ENCODE assay signal across 8 cellular contexts in the genomic region with DNA sequence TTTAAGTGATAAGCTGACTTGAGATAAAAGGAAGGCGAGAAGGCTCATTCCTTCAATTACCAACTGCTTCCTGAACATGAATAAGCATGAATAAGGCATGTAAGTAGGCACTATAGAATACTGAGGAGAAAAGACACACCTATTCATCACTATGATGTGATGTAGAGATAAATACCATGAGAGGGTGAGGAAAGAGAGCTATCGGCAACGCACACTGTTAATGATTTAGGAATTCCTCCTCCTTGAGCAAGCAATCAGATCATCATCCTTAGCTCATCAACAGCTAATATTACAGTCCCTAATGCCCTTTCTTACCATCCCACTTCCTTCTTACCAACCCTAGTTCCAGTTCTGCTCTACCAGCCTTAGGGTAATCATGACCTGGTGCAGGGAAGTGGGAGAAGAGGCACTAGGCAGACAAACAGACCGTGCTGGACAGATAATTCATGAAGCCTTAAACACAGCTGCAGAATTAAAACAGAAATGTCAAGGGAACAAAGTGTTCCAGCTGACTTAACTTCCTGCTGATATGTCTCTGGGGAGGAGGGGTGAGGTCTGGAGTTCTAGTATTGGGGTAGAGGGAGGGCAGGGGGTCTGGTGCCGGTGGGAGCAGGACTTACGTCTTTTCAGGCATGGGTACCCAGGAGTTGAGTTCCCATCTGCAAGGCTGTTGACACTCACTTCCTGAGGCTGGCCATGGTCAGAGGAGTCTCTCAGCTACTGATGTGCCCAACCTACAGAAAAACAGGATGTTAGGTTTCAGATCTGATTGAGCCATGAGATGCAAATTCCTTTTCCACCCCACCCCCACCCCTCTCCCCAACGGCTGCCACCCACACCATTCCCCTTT. TPM values are rescaled to one million over a fixed set of nuclear protein-coding genes. Genes with fewer than 3 reads are reported as not detected.
DNase-seq lines count a peak whose midpoint lies in the region; ATAC-seq and TF ChIP-seq lines count a peak whose summit lies in the region.

No MANE protein-coding gene starts in this region.

- H3K27me3 Mint-ChIP-seq in activated naive CD8-positive, alpha-beta T cell, result no peaks in the 10 kb centered on the region
- H3K27me3 Mint-ChIP-seq in stimulated activated naive B cell treated with anti-CD40 and anti-IgM and Interleukin-4, amounts not matched to agents 10 μg/mL and 1 μg/mL and 100 μg/mL, for 72 hours, result no peaks in the 10 kb centered on the region

- DNase-seq in AML-193 (lab: John Stamatoyannopoulos, UW) (peak; percentile 79 to 85), iPS DF 19.7 (ENCODE audit: low read depth, low spot score) (peak; percentile 33), PC-3 (no peak), glomerular visceral epithelial cell (ENCODE audit: extremely low spot score) (no peak)
- DNase-seq in stimulated activated naive B cell treated with anti-CD40 and anti-IgM and Interleukin-4, amounts not matched to agents 10 μg/mL and 1 μg/mL and 100 μg/mL, for 72 hours, result peak; percentile 77

- H3K9me3 ChIP-seq in PC-3 (ENCODE audit: low read length), result no peaks in the 10 kb centered on the region

- peak overlapping the region; percentile 90 for H3K27ac Mint-ChIP-seq in activated naive CD8-positive, alpha-beta T cell
- H3K27ac Mint-ChIP-seq in stimulated activated naive B cell treated with anti-CD40 and anti-IgM and Interleukin-4, amounts not matched to agents 10 μg/mL and 1 μg/mL and 100 μg/mL, for 72 hours, result peak overlapping the region; percentile 75

- H3K79me2 ChIP-seq in PC-3 (ENCODE audit: low read length), result no peaks in the 10 kb centered on the region

- no peak overlapping the region for H3K9ac ChIP-seq in PC-3 (ENCODE audit: low read length)

- CTCF ChIA-PET in PC-3 (lab: Charles Lee), result no interaction called here

- intact Hi-C loops in PC-3 (cut with micrococcal nuclease), result no loop called here

- H3K4me3 Mint-ChIP-seq in activated naive CD8-positive, alpha-beta T cell, result peak overlapping the region; percentile 73
- peak overlapping the region; percentile 63 to 74 for H3K4me3 Mint-ChIP-seq in stimulated activated naive B cell treated with anti-CD40 and anti-IgM and Interleukin-4, amounts not matched to agents 10 μg/mL and 1 μg/mL and 100 μg/mL, for 72 hours

- no peak overlapping the region for H3K4me3 ChIP-seq in PC-3 (ENCODE audit: low read length)

- no peak overlapping the region for H2AFZ ChIP-seq in PC-3 (ENCODE audit: low read length)

- H3K27me3 ChIP-seq in PC-3 (ENCODE audit: low read length), result peaks cover 18% of the 10 kb centered on the region

- no peaks in the 10 kb centered on the region for H3K9me3 Mint-ChIP-seq in activated naive CD8-positive, alpha-beta T cell (ENCODE audit: low read depth)
- H3K9me3 Mint-ChIP-seq in stimulated activated naive B cell treated with anti-CD40 and anti-IgM and Interleukin-4, amounts not matched to agents 10 μg/mL and 1 μg/mL and 100 μg/mL, for 72 hours, result peaks cover 2 to 4% of the 10 kb centered on the region in 2 donors

- BruUV-seq in PC-3 (replicated peaks; lab: Mats Ljungman, UMichigan), result no TSS peak

- POLR2A ChIA-PET in PC-3 (lab: Charles Lee; ENCODE audit: unreplicated experiment), result interaction anchor here (0.6 kb wide), 2 partner anchors 19 to 184 kb away, joined by 3 read pairs; no protein-coding TSS in a partner anchor

- H3K4me1 ChIP-seq in PC-3 (ENCODE audit: insufficient read depth, low read length), result no peaks in the 10 kb centered on the region

- peak; percentile 62 for ATAC-seq in GM19372 (IDR thresholded peaks at IDR 0.05; ENCODE audit: low read depth, unreplicated experiment)
- peak; percentile 57 for ATAC-seq in HG03571 (IDR thresholded peaks at IDR 0.05; ENCODE audit: unreplicated experiment)
- peak; percentile 85 to 87 for ATAC-seq in stimulated activated naive B cell treated with anti-CD40 and anti-IgM and Interleukin-4, amounts not matched to agents 10 μg/mL and 1 μg/mL and 100 μg/mL, for 72 hours (replicated peaks)
- ATAC-seq in PC-3, result no peak

- H3K4me1 Mint-ChIP-seq in activated naive CD8-positive, alpha-beta T cell (ENCODE audit: low read depth), result peaks cover 71% of the 10 kb centered on the region
- peaks cover 47 to 72% of the 10 kb centered on the region in 2 donors for H3K4me1 Mint-ChIP-seq in stimulated activated naive B cell treated with anti-CD40 and anti-IgM and Interleukin-4, amounts not matched to agents 10 μg/mL and 1 μg/mL and 100 μg/mL, for 72 hours

- H4K20me1 ChIP-seq in PC-3 (ENCODE audit: low read length), result no peaks in the 10 kb centered on the region

- H3K36me3 Mint-ChIP-seq in activated naive CD8-positive, alpha-beta T cell, result no peaks in the 10 kb centered on the region
- H3K36me3 Mint-ChIP-seq in stimulated activated naive B cell treated with anti-CD40 and anti-IgM and Interleukin-4, amounts not matched to agents 10 μg/mL and 1 μg/mL and 100 μg/mL, for 72 hours, result peaks cover 0 to 4% of the 10 kb centered on the region in 2 donors

- no peak for TF ChIP-seq CTCF in PC-3 (conservative IDR thresholded peaks at IDR 0.05; ENCODE audit: low read depth, low read length)

- H3K36me3 ChIP-seq in PC-3 (ENCODE audit: low read depth, low read length), result no peaks in the 10 kb centered on the region

- no peaks in the 10 kb centered on the region for H3K9me2 ChIP-seq in PC-3 (replicated peaks; ENCODE audit: low read length)

- no peak overlapping the region for H3K4me2 ChIP-seq in PC-3 (ENCODE audit: low read length)

- no peak overlapping the region for H3K27ac ChIP-seq in PC-3 (ENCODE audit: low read length)

- H3F3A ChIP-seq in PC-3 (ENCODE audit: low read length, unreplicated experiment), result no peaks in the 10 kb centered on the region

RNA-seq across cellular contexts. Expression of a gene that starts 12.7 kb away (rescaled TPM):
- total RNA-seq in PC-3 (2014; rRNA removed), result not detected in 2 replicates

Comparison
In these comparisons a context has a peak if more than half of its experiments do, and no peak if none do; other contexts are left out.
1. DNase-seq: peak in AML-193 (2 of 2), iPS DF 19.7 (single experiment) and stimulated activated naive B cell treated with anti-CD40 and anti-IgM and Interleukin-4, amounts not matched to agents 10 μg/mL and 1 μg/mL and 100 μg/mL, for 72 hours (single experiment); none in PC-3 (single experiment) and glomerular visceral epithelial cell (single experiment).